ENCODE assay signal across 1 cellular context in the genomic region with DNA sequence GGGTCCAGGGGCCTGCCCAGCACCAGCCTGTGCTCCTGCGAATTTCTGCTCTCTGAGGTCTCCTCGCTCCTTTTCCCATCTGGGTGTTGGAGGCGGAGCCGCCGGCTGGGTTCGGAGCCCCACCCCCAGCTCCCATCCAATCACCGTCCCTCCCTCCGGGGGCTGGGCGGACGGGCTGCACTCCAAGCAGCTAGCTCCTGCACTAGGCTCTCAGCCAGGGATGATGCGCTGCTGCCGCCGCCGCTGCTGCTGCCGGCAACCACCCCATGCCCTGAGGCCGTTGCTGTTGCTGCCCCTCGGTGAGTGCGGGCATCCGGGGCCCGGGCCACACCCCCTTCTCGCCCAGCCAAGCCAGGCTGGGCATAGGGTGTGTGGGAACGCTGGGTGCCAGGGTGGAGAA.
A peak's percentile ranks its signal among the peaks of the same experiment; 100 is the strongest.
TF ChIP-seq lines count a peak whose summit lies in the region.

A gene (plus strand): TSS at position 202 of the 400 bp plus-strand sequence. CDS start 19 bp downstream, at position 221.

TF ChIP-seq in HepG2, 621 proteins besides CTCF, POLR2A, EP300 and RAD21 (continued from another document):
- TF ChIP-seq, protein P1, sequence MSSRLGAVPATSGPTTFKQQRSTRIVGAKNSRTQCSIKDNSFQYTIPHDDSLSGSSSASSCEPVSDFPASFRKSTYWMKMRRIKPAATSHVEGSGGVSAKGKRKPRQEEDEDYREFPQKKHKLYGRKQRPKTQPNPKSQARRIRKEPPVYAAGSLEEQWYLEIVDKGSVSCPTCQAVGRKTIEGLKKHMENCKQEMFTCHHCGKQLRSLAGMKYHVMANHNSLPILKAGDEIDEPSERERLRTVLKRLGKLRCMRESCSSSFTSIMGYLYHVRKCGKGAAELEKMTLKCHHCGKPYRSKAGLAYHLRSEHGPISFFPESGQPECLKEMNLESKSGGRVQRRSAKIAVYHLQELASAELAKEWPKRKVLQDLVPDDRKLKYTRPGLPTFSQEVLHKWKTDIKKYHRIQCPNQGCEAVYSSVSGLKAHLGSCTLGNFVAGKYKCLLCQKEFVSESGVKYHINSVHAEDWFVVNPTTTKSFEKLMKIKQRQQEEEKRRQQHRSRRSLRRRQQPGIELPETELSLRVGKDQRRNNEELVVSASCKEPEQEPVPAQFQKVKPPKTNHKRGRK (CRISPR knock-in tag; IDR thresholded peaks at IDR 0.05) = no peak
- TF ChIP-seq, protein P2, sequence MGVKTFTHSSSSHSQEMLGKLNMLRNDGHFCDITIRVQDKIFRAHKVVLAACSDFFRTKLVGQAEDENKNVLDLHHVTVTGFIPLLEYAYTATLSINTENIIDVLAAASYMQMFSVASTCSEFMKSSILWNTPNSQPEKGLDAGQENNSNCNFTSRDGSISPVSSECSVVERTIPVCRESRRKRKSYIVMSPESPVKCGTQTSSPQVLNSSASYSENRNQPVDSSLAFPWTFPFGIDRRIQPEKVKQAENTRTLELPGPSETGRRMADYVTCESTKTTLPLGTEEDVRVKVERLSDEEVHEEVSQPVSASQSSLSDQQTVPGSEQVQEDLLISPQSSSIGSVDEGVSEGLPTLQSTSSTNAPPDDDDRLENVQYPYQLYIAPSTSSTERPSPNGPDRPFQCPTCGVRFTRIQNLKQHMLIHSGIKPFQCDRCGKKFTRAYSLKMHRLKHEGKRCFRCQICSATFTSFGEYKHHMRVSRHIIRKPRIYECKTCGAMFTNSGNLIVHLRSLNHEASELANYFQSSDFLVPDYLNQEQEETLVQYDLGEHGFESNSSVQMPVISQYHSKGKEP (CRISPR knock-in tag; IDR thresholded peaks at IDR 0.05) = no peak
- no peak for TF ChIP-seq NFYC (CRISPR knock-in tag; IDR thresholded peaks at IDR 0.05)
- TF ChIP-seq ZC3H4 (CRISPR knock-in tag; IDR thresholded peaks at IDR 0.05; ENCODE audit: borderline replicate concordance) = no peak
- peak; percentile 33 for TF ChIP-seq HNRNPLL (IDR thresholded peaks at IDR 0.05; ENCODE audit: low read depth, low read length, poor library complexity, severe bottlenecking)
- TF ChIP-seq TRIM24 (CRISPR knock-in tag; IDR thresholded peaks at IDR 0.05) = no peak
- TF ChIP-seq, protein P3, sequence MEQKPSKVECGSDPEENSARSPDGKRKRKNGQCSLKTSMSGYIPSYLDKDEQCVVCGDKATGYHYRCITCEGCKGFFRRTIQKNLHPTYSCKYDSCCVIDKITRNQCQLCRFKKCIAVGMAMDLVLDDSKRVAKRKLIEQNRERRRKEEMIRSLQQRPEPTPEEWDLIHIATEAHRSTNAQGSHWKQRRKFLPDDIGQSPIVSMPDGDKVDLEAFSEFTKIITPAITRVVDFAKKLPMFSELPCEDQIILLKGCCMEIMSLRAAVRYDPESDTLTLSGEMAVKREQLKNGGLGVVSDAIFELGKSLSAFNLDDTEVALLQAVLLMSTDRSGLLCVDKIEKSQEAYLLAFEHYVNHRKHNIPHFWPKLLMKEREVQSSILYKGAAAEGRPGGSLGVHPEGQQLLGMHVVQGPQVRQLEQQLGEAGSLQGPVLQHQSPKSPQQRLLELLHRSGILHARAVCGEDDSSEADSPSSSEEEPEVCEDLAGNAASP (CRISPR knock-in tag; IDR thresholded peaks at IDR 0.05; ENCODE audit: borderline replicate concordance) = no peak
- no peak for TF ChIP-seq MTF2 (CRISPR knock-in tag; IDR thresholded peaks at IDR 0.05; ENCODE audit: borderline replicate concordance)
- TF ChIP-seq RBM22 (optimal IDR thresholded peaks at IDR 0.05; ENCODE audit: low read length) = peak; percentile 31
- TF ChIP-seq RBFOX2 (IDR thresholded peaks at IDR 0.05; ENCODE audit: low read depth, low read length) = peak; percentile 59
- TF ChIP-seq RXRB (CRISPR knock-in tag; IDR thresholded peaks at IDR 0.05; ENCODE audit: borderline replicate concordance) = no peak
- TF ChIP-seq HHEX (CRISPR knock-in tag; IDR thresholded peaks at IDR 0.05) = no peak
- TF ChIP-seq ASH2L (IDR thresholded peaks at IDR 0.05; ENCODE audit: insufficient read length, low read depth, low read length) = no peak
- TF ChIP-seq IKZF4 (CRISPR knock-in tag; IDR thresholded peaks at IDR 0.05; ENCODE audit: borderline replicate concordance, low read depth, not compliant biosample characterization) = no peak
- no peak for TF ChIP-seq FOXM1 (CRISPR knock-in tag; IDR thresholded peaks at IDR 0.05)
- TF ChIP-seq, protein P4, sequence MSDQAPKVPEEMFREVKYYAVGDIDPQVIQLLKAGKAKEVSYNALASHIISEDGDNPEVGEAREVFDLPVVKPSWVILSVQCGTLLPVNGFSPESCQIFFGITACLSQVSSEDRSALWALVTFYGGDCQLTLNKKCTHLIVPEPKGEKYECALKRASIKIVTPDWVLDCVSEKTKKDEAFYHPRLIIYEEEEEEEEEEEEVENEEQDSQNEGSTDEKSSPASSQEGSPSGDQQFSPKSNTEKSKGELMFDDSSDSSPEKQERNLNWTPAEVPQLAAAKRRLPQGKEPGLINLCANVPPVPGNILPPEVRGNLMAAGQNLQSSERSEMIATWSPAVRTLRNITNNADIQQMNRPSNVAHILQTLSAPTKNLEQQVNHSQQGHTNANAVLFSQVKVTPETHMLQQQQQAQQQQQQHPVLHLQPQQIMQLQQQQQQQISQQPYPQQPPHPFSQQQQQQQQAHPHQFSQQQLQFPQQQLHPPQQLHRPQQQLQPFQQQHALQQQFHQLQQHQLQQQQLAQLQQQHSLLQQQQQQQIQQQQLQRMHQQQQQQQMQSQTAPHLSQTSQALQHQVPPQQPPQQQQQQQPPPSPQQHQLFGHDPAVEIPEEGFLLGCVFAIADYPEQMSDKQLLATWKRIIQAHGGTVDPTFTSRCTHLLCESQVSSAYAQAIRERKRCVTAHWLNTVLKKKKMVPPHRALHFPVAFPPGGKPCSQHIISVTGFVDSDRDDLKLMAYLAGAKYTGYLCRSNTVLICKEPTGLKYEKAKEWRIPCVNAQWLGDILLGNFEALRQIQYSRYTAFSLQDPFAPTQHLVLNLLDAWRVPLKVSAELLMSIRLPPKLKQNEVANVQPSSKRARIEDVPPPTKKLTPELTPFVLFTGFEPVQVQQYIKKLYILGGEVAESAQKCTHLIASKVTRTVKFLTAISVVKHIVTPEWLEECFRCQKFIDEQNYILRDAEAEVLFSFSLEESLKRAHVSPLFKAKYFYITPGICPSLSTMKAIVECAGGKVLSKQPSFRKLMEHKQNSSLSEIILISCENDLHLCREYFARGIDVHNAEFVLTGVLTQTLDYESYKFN (CRISPR knock-in tag; conservative IDR thresholded peaks at IDR 0.05) = no peak
- TF ChIP-seq, protein P5, sequence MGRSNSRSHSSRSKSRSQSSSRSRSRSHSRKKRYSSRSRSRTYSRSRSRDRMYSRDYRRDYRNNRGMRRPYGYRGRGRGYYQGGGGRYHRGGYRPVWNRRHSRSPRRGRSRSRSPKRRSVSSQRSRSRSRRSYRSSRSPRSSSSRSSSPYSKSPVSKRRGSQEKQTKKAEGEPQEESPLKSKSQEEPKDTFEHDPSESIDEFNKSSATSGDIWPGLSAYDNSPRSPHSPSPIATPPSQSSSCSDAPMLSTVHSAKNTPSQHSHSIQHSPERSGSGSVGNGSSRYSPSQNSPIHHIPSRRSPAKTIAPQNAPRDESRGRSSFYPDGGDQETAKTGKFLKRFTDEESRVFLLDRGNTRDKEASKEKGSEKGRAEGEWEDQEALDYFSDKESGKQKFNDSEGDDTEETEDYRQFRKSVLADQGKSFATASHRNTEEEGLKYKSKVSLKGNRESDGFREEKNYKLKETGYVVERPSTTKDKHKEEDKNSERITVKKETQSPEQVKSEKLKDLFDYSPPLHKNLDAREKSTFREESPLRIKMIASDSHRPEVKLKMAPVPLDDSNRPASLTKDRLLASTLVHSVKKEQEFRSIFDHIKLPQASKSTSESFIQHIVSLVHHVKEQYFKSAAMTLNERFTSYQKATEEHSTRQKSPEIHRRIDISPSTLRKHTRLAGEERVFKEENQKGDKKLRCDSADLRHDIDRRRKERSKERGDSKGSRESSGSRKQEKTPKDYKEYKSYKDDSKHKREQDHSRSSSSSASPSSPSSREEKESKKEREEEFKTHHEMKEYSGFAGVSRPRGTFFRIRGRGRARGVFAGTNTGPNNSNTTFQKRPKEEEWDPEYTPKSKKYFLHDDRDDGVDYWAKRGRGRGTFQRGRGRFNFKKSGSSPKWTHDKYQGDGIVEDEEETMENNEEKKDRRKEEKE (IDR thresholded peaks at IDR 0.05) = no peak
- TF ChIP-seq AGO2 (optimal IDR thresholded peaks at IDR 0.05; ENCODE audit: low read depth, low read length) = peak; percentile 92
- TF ChIP-seq EHMT2 (IDR thresholded peaks at IDR 0.05; ENCODE audit: borderline replicate concordance, low read depth, low read length) = no peak
- no peak for TF ChIP-seq NONO (IDR thresholded peaks at IDR 0.05)
- no peak for TF ChIP-seq NONO (CRISPR knock-in tag; conservative IDR thresholded peaks at IDR 0.05)
